In genomic region chr12:12546314-12546772, GRCh38 we compare ENCODE assay signal across 1 cellular context.
TF ChIP-seq lines count a peak whose summit lies in the region.

No MANE protein-coding gene starts in this region.

TF ChIP-seq in HepG2, 621 proteins besides CTCF, POLR2A, EP300 and RAD21 (continued from another document and continues in another):
- TF ChIP-seq ZNF577 (CRISPR knock-in tag; IDR thresholded peaks at IDR 0.05; ENCODE audit: borderline replicate concordance, low read depth) (no peak), ZC3H13 (CRISPR knock-in tag; IDR thresholded peaks at IDR 0.05) (peak; percentile 55; the same call in 1 of the 2 replicates), ZNF335 (CRISPR knock-in tag; IDR thresholded peaks at IDR 0.05) (0 out of 2 replicates have a peak, but pooled peaks have one; percentile 60), ZNF644 (CRISPR knock-in tag; IDR thresholded peaks at IDR 0.05; ENCODE audit: low read depth) (peak; percentile 52), ZSCAN9 (CRISPR knock-in tag; IDR thresholded peaks at IDR 0.05; ENCODE audit: borderline replicate concordance) (peak; percentile 89), ZNF629 (CRISPR knock-in tag; conservative IDR thresholded peaks at IDR 0.05) (peak; percentile 63), MXD3 (CRISPR knock-in tag; IDR thresholded peaks at IDR 0.05) (no peak), JDP2 (CRISPR knock-in tag; IDR thresholded peaks at IDR 0.05; ENCODE audit: borderline replicate concordance) (no peak), SMAD3 (CRISPR knock-in tag; IDR thresholded peaks at IDR 0.05) (peak; percentile 81; the same call in 1 of the 2 replicates), NONO (IDR thresholded peaks at IDR 0.05) (no peak), NONO (CRISPR knock-in tag; conservative IDR thresholded peaks at IDR 0.05) (peak; percentile 77; the same call in 1 of the 2 replicates), ZSCAN12 (CRISPR knock-in tag; IDR thresholded peaks at IDR 0.05) (no peak), SMARCE1 (IDR thresholded peaks at IDR 0.05; ENCODE audit: borderline replicate concordance) (no peak), CBX5 (CRISPR knock-in tag; IDR thresholded peaks at IDR 0.05; ENCODE audit: borderline replicate concordance) (no peak), HDAC1 (CRISPR knock-in tag; IDR thresholded peaks at IDR 0.05) (no peak; the same call in none of the 2 replicates), ZNF737 (CRISPR knock-in tag; IDR thresholded peaks at IDR 0.05; ENCODE audit: borderline replicate concordance) (no peak), KLF12 (CRISPR knock-in tag; IDR thresholded peaks at IDR 0.05; ENCODE audit: borderline replicate concordance) (no peak), FOXJ3 (CRISPR knock-in tag; IDR thresholded peaks at IDR 0.05; ENCODE audit: borderline replicate concordance) (peak; percentile 93), HMGXB4 (CRISPR knock-in tag; IDR thresholded peaks at IDR 0.05; ENCODE audit: borderline replicate concordance in 1 of 2, low read depth in 1 of 2) (peak; percentile 41 to 59; a peak in 1 of 4 replicates), IRF2 (CRISPR knock-in tag; IDR thresholded peaks at IDR 0.05) (peak; percentile 87), ZNF775 (CRISPR knock-in tag; IDR thresholded peaks at IDR 0.05; ENCODE audit: borderline replicate concordance) (no peak), SNAPC5 (CRISPR knock-in tag; IDR thresholded peaks at IDR 0.05; ENCODE audit: borderline replicate concordance) (no peak), TCF7L2 (IDR thresholded peaks at IDR 0.05; ENCODE audit: low read depth, low read length) (peak; percentile 79; the same call in 1 of the 2 replicates), TAF1 (CRISPR knock-in tag; IDR thresholded peaks at IDR 0.05) (no peak; the same call in 1 of the 2 replicates), ATRX (CRISPR knock-in tag; IDR thresholded peaks at IDR 0.05; ENCODE audit: borderline replicate concordance) (no peak), PRDM10 (CRISPR knock-in tag; IDR thresholded peaks at IDR 0.05; ENCODE audit: low read depth) (peak; percentile 75; the same call in 1 of the 2 replicates), ISX (CRISPR knock-in tag; conservative IDR thresholded peaks at IDR 0.05) (0 out of 2 replicates have a peak, but pooled peaks have one; percentile 50), ZNF138 (CRISPR knock-in tag; IDR thresholded peaks at IDR 0.05; ENCODE audit: low read depth) (no peak), ZNF891 (CRISPR knock-in tag; IDR thresholded peaks at IDR 0.05) (no peak), ZMYM2 (CRISPR knock-in tag; IDR thresholded peaks at IDR 0.05) (no peak), CREM (IDR thresholded peaks at IDR 0.05) (peak; percentile 90), CREM (CRISPR knock-in tag; IDR thresholded peaks at IDR 0.05) (no peak), HHEX (CRISPR knock-in tag; IDR thresholded peaks at IDR 0.05) (peak; percentile 80), ZFP41 (CRISPR knock-in tag; IDR thresholded peaks at IDR 0.05; ENCODE audit: borderline replicate concordance) (no peak), KLF16 (CRISPR knock-in tag; IDR thresholded peaks at IDR 0.05) (peak in 1 of 2 experiments; percentile 47; a peak in 1 of 4 replicates), ZNF556 (CRISPR knock-in tag; IDR thresholded peaks at IDR 0.05; ENCODE audit: borderline replicate concordance) (peak; percentile 67; the same call in 1 of the 2 replicates), MEIS2 (CRISPR knock-in tag; IDR thresholded peaks at IDR 0.05) (peak; percentile 87), MED13 (CRISPR knock-in tag; IDR thresholded peaks at IDR 0.05) (peak; percentile 67; the same call in 1 of the 2 replicates), ZNF549 (CRISPR knock-in tag; IDR thresholded peaks at IDR 0.05) (no peak), ZNF792 (CRISPR knock-in tag; IDR thresholded peaks at IDR 0.05) (peak; percentile 86), ZNF333 (CRISPR knock-in tag; IDR thresholded peaks at IDR 0.05; ENCODE audit: borderline replicate concordance) (no peak), GFI1 (CRISPR knock-in tag; IDR thresholded peaks at IDR 0.05; ENCODE audit: borderline replicate concordance) (peak; percentile 80), AGO1 (IDR thresholded peaks at IDR 0.05; ENCODE audit: low read depth, low read length, poor library complexity, severe bottlenecking) (no peak), ZNF3 (CRISPR knock-in tag; IDR thresholded peaks at IDR 0.05) (no peak), NCOA2 (CRISPR knock-in tag; IDR thresholded peaks at IDR 0.05) (peak; percentile 94), ETV6 (CRISPR knock-in tag; conservative IDR thresholded peaks at IDR 0.05) (no peak), ZNF24 (IDR thresholded peaks at IDR 0.05) (peak; percentile 66; the same call in 1 of the 2 replicates), ZNF777 (CRISPR knock-in tag; IDR thresholded peaks at IDR 0.05) (no peak), ZNF609 (CRISPR knock-in tag; IDR thresholded peaks at IDR 0.05; ENCODE audit: borderline replicate concordance) (peak; percentile 90), ZNF773 (CRISPR knock-in tag; IDR thresholded peaks at IDR 0.05; ENCODE audit: borderline replicate concordance) (no peak), ATAD3A (CRISPR knock-in tag; IDR thresholded peaks at IDR 0.05) (no peak), FOXC1 (CRISPR knock-in tag; IDR thresholded peaks at IDR 0.05; ENCODE audit: borderline replicate concordance) (no peak), ZFP82 (CRISPR knock-in tag; IDR thresholded peaks at IDR 0.05; ENCODE audit: borderline replicate concordance) (no peak), THRA (CRISPR knock-in tag; IDR thresholded peaks at IDR 0.05; ENCODE audit: borderline replicate concordance) (no peak; the same call in 1 of the 2 replicates), ZBTB21 (CRISPR knock-in tag; IDR thresholded peaks at IDR 0.05) (peak; percentile 70; the same call in 1 of the 2 replicates), TGIF2 (CRISPR knock-in tag; IDR thresholded peaks at IDR 0.05) (peak; percentile 77), HOXA7 (CRISPR knock-in tag; IDR thresholded peaks at IDR 0.05) (no peak), DMTF1 (CRISPR knock-in tag; IDR thresholded peaks at IDR 0.05) (no peak), MXD1 (CRISPR knock-in tag; IDR thresholded peaks at IDR 0.05) (no peak)
